ENCODE assay signal across 16 cellular contexts in genomic region chr1:64243757-64244080, GRCh38. TPM values are rescaled to one million over a fixed set of nuclear protein-coding genes. Genes with fewer than 3 reads are reported as not detected.
A peak's percentile ranks its signal among the peaks of the same experiment; 100 is the strongest.
DNase-seq lines count a peak whose midpoint lies in the region; ATAC-seq and TF ChIP-seq lines count a peak whose summit lies in the region.
"Had no signal": no experiment of that assay in that cellular context is flagged by ENCODE, and none has a peak within 500 bp of the region (broad histone marks: within the 10 kb centered on the region; RNA-seq: fewer than 3 reads in every experiment).

No MANE protein-coding gene starts in this region.

- ATAC-seq in Panc1: peak; percentile 66

- H2AFZ ChIP-seq in fibroblast of lung (ENCODE audit: low read length): no peak overlapping the region

- H3K27ac ChIP-seq in DOHH2 (ENCODE audit: low read depth, low read length): no peak overlapping the region
- H3K27ac ChIP-seq in Panc1 (ENCODE audit: low read length): peak overlapping the region; percentile 45; the same call in 1 of the 2 replicates
- no peak overlapping the region for H3K27ac ChIP-seq in fibroblast of lung (ENCODE audit: insufficient read depth, low read length)
- H3K27ac ChIP-seq in Peyer's patch: no peak overlapping the region
- H3K27ac ChIP-seq: 22Rv1 had no signal

- no peak for TF ChIP-seq POLR2A in Peyer's patch (IDR thresholded peaks at IDR 0.05)

- H3K27me3 ChIP-seq in DOHH2 (ENCODE audit: control insufficient read depth, low read length) (peaks cover 13% of the 10 kb centered on the region), Panc1 (ENCODE audit: control insufficient read depth, insufficient read depth, low read length) (no peaks in the 10 kb centered on the region), fibroblast of lung (ENCODE audit: control insufficient read depth, insufficient read depth, low read length) (no peaks in the 10 kb centered on the region), Peyer's patch (no peaks in the 10 kb centered on the region)

- intact Hi-C loops in Panc1 (cut with micrococcal nuclease; ENCODE audit: unreplicated experiment): loop anchor here (2.0 to 10.0 kb wide), 5 partner anchors 309 to 626 kb away; partner anchors contain the start of gene ROR1

- H3K4me1 ChIP-seq in DOHH2 (ENCODE audit: control insufficient read depth, low read length) (peaks cover 30% of the 10 kb centered on the region), Panc1 (ENCODE audit: control insufficient read depth, insufficient read depth, low read length) (peaks cover 22% of the 10 kb centered on the region), fibroblast of lung (ENCODE audit: control insufficient read depth, extremely low read depth, insufficient read depth, low read length) (peaks cover 4% of the 10 kb centered on the region), Peyer's patch (no peaks in the 10 kb centered on the region)

- DNase-seq in DMS 273 (lab: John Stamatoyannopoulos, UW; ENCODE audit: unreplicated experiment) (peak; percentile 40), DMS 273 treated with DMSO at 0.1 percent for 48 hours (lab: John Stamatoyannopoulos, UW) (no peak), Panc1 (ENCODE audit: low read depth, low spot score) (no peak), fibroblast of lung (ENCODE audit: low read depth in 2 of 2) (no peak), RPMI8226 (no peak), Peyer's patch (no peak), HuH-7 (ENCODE audit: low spot score) (no peak)
- DNase-seq: activated T-cell treated with anti-CD3 and anti-CD28 coated beads, Interleukin-2, amount 50 U/mL, for 48 hours; DND-41 had no signal

- H3K36me3 ChIP-seq in DOHH2 (ENCODE audit: control insufficient read depth, low read length): no peaks in the 10 kb centered on the region
- H3K36me3 ChIP-seq in Panc1 (ENCODE audit: control insufficient read depth, insufficient read depth, low read length): no peaks in the 10 kb centered on the region
- H3K36me3 ChIP-seq in fibroblast of lung (ENCODE audit: control insufficient read depth, insufficient read depth, low read length): no peaks in the 10 kb centered on the region
- H3K36me3 ChIP-seq in Peyer's patch: no peaks in the 10 kb centered on the region
- H3K36me3 ChIP-seq: HAP-1 had no signal

- in situ Hi-C loops in Panc1 (cut with HindIII; ENCODE audit: low pct_unique_long_range_greater_than_20kb, low sequenced_read_pairs): loop anchor here (25.0 kb wide), 1 partner anchor 556 kb away; no protein-coding TSS in a partner anchor

- no peak overlapping the region for H3K9ac ChIP-seq in fibroblast of lung (ENCODE audit: insufficient read depth, low read length)

- no TSS peak for BruUV-seq in Panc1 (replicated peaks; lab: Mats Ljungman, UMichigan)

- POLR2A ChIA-PET in Panc1 (lab: Charles Lee): no interaction called here

- H3K79me2 ChIP-seq in DOHH2 (ENCODE audit: control insufficient read depth, low read length): no peaks in the 10 kb centered on the region
- no peaks in the 10 kb centered on the region for H3K79me2 ChIP-seq in fibroblast of lung (ENCODE audit: control insufficient read depth, insufficient read depth, low read length)

- CTCF ChIA-PET in Panc1 (lab: Charles Lee): interaction anchor here (1.5 kb wide), 1 partner anchor 552 kb away, joined by 5 read pairs; no protein-coding TSS in a partner anchor

- H3K4me2 ChIP-seq in DOHH2 (ENCODE audit: low read length) (peak overlapping the region; percentile 67), fibroblast of lung (ENCODE audit: extremely low read depth, insufficient read depth, low read length) (peak overlapping the region; percentile 25)

- TF ChIP-seq CTCF in DOHH2 (IDR thresholded peaks at IDR 0.05; ENCODE audit: low read depth, low read length, poor library complexity, severe bottlenecking): no peak
- TF ChIP-seq CTCF in Panc1 (IDR thresholded peaks at IDR 0.05): no peak
- TF ChIP-seq CTCF in fibroblast of lung (conservative IDR thresholded peaks at IDR 0.05 in 1 of 2, IDR thresholded peaks at IDR 0.05 in 1 of 2; ENCODE audit: low read depth in 1 of 2, low read length in 2 of 2): no peak
- no peak for TF ChIP-seq CTCF in Peyer's patch (IDR thresholded peaks at IDR 0.05)

- no peaks in the 10 kb centered on the region for H3F3A ChIP-seq in DOHH2 (ENCODE audit: control insufficient read depth, insufficient read depth)

- H3K9me3 ChIP-seq in DOHH2 (ENCODE audit: control insufficient read depth, insufficient read depth, low read length) (no peaks in the 10 kb centered on the region), Panc1 (ENCODE audit: control insufficient read depth, insufficient read depth, low read depth, low read length) (no peaks in the 10 kb centered on the region), fibroblast of lung (ENCODE audit: control insufficient read depth, insufficient read depth, low read depth, low read length) (no peaks in the 10 kb centered on the region), Peyer's patch (no peaks in the 10 kb centered on the region)
- H3K9me3 ChIP-seq: HAP-1 had no signal

- H4K20me1 ChIP-seq in DOHH2 (ENCODE audit: control insufficient read depth, insufficient read depth, low read depth, low read length): no peaks in the 10 kb centered on the region
- H4K20me1 ChIP-seq in fibroblast of lung (ENCODE audit: control insufficient read depth, extremely low read depth, insufficient read depth, low read length): no peaks in the 10 kb centered on the region

- peak overlapping the region; percentile 62 for H3K4me3 ChIP-seq in DOHH2 (ENCODE audit: low read length)
- H3K4me3 ChIP-seq in Panc1 (ENCODE audit: low read depth in 2 of 2, low read length in 2 of 2): no peak overlapping the region
- H3K4me3 ChIP-seq in fibroblast of lung (replicated peaks in 1 of 4; ENCODE audit: control extremely low read depth in 1 of 4, insufficient read depth in 1 of 4, low read depth in 3 of 4, low read length in 4 of 4): no peak overlapping the region
- no peak overlapping the region for H3K4me3 ChIP-seq in Peyer's patch
- H3K4me3 ChIP-seq: HAP-1 had no signal

- H3K9me2 ChIP-seq in DOHH2 (replicated peaks; ENCODE audit: control insufficient read depth, low read length): no peaks in the 10 kb centered on the region

RNA-seq across cellular contexts. Expression of gene UBE2U, which starts 40.3 kb away (rescaled TPM):
- total RNA-seq in Panc1 (2021; ENCODE audit: unreplicated experiment) (not detected), fibroblast of lung (not detected in 2 replicates), Peyer's patch (not detected)
- polyA plus RNA-seq in Panc1 (2012; ENCODE audit: insufficient read length): not detected
- polyA plus RNA-seq in fibroblast of lung: not detected in 2 replicates
- polyA plus RNA-seq in fibroblast of lung (2012): not detected in 2 replicates
- polyA minus RNA-seq in fibroblast of lung (ENCODE audit: low replicate concordance): not detected in 2 replicates
- total RNA-seq: IMR-90, sciatic nerve, temporal lobe had no signal
- polyA plus RNA-seq: esophagus, IMR-90 had no signal
